Comparison of ENCODE assay signal across 8 cellular contexts in genomic region chr9:136766410-136767120, GRCh38. TPM values are rescaled to one million over a fixed set of nuclear protein-coding genes. Genes with fewer than 3 reads are reported as not detected.
DNase-seq lines count a peak whose midpoint lies in the region; ATAC-seq and TF ChIP-seq lines count a peak whose summit lies in the region.
"Not testable (repeated sequence)": the region's sequence is repeated elsewhere in the genome, so short reads cannot be mapped to it uniquely, and the experiment has no call there.
"Had no signal": no experiment of that assay in that cellular context is flagged by ENCODE, and none has a peak within 500 bp of the region (broad histone marks: within the 10 kb centered on the region; RNA-seq: fewer than 3 reads in every experiment).

No MANE protein-coding gene starts in this region.

- H3K9me3 Mint-ChIP-seq in activated B cell treated with CpG ODN at 0.5 μM for 24 hours; central memory CD8-positive, alpha-beta T cell: not testable (repeated sequence)

- DNase-seq in GM12865 (ENCODE audit: low read depth) (peak; percentile 82), NCI-H2196 (lab: John Stamatoyannopoulos, UW; ENCODE audit: unreplicated experiment) (peak; percentile 78), activated B cell treated with CpG ODN at 0.5 μM for 24 hours (peak; percentile 60), medulla oblongata (ENCODE audit: extremely low spot score) (peak; percentile 54), stromal cell of bone marrow (ENCODE audit: low read depth) (peak; percentile 19)
- not testable (repeated sequence) for DNase-seq in central memory CD8-positive, alpha-beta T cell (ENCODE audit: low spot score in 2 of 2)

- 0 out of 2 replicates have a peak overlapping the region, but pooled peaks have one; percentile 40 for H3K4me3 ChIP-seq in GM12865 (ENCODE audit: low read depth, low read length)

- CTCF ChIA-PET in activated B cell treated with CpG ODN at 0.5 μM for 24 hours (lab: Charles Lee): interaction anchor here (1.0 to 3.3 kb wide), 5 partner anchors 9 to 268 kb away, joined by 3 to 15 read pairs (median 7); partner anchors contain the start of gene LCN8

- not testable (repeated sequence) for H3K27me3 Mint-ChIP-seq in activated B cell treated with CpG ODN at 0.5 μM for 24 hours; central memory CD8-positive, alpha-beta T cell

- intact Hi-C loops in activated B cell treated with CpG ODN at 0.5 μM for 24 hours (cut with micrococcal nuclease): loop anchor here (1.0 kb wide), 1 partner anchor 18 kb away; no protein-coding TSS in a partner anchor

- not testable (repeated sequence) for TF ChIP-seq CTCF in GM12865 (IDR thresholded peaks at IDR 0.05; ENCODE audit: insufficient read depth, low read depth, low read length, missing control alignments); activated B cell treated with CpG ODN at 0.5 μM for 24 hours (IDR thresholded peaks at IDR 0.05)

- peak overlapping the region; percentile 66 for H3K4me3 Mint-ChIP-seq in activated B cell treated with CpG ODN at 0.5 μM for 24 hours
- not testable (repeated sequence) for H3K4me3 Mint-ChIP-seq in central memory CD8-positive, alpha-beta T cell

- H3K4me1 Mint-ChIP-seq in activated B cell treated with CpG ODN at 0.5 μM for 24 hours: peaks cover 41% of the 10 kb centered on the region
- not testable (repeated sequence) for H3K4me1 Mint-ChIP-seq in central memory CD8-positive, alpha-beta T cell

- H3K36me3 Mint-ChIP-seq in activated B cell treated with CpG ODN at 0.5 μM for 24 hours (ENCODE audit: low read depth); central memory CD8-positive, alpha-beta T cell (ENCODE audit: insufficient read depth): not testable (repeated sequence)

- H3K27ac Mint-ChIP-seq in activated B cell treated with CpG ODN at 0.5 μM for 24 hours: peak overlapping the region; percentile 92
- peak overlapping the region; percentile 3 for H3K27ac Mint-ChIP-seq in central memory CD8-positive, alpha-beta T cell (ENCODE audit: low read depth)

- ATAC-seq in activated B cell treated with CpG ODN at 0.5 μM for 24 hours (ENCODE audit: low read depth): peak; percentile 31
- not testable (repeated sequence) for ATAC-seq in central memory CD8-positive, alpha-beta T cell (replicated peaks; ENCODE audit: extremely low read depth, poor library complexity, severe bottlenecking)

- POLR2A ChIA-PET in activated B cell treated with CpG ODN at 0.5 μM for 24 hours (lab: Charles Lee): interaction anchor here (0.6 to 2.5 kb wide), 10 partner anchors 9 to 482 kb away, joined by 3 to 18 read pairs (median 4); partner anchors contain the start of genes LCN8 and TMEM141

RNA-seq across cellular contexts. Expression of gene LCN15, which starts 2.2 kb away (rescaled TPM):
- total RNA-seq in activated B cell treated with CpG ODN at 0.5 μM for 24 hours: not detected in 2 replicates
- total RNA-seq: lung, subcutaneous adipose tissue had no signal

RNA-seq across cellular contexts. Expression of gene LCN8, which starts 8.5 kb away (rescaled TPM):
- 5.3 and 6.9 TPM in 2 replicates for total RNA-seq in activated B cell treated with CpG ODN at 0.5 μM for 24 hours
- total RNA-seq: subcutaneous adipose tissue had no signal

RNA-seq across cellular contexts. Expression of gene LCN6, which starts 18.2 kb away (rescaled TPM):
- not detected in 2 replicates for total RNA-seq in activated B cell treated with CpG ODN at 0.5 μM for 24 hours

RNA-seq across cellular contexts. Expression of gene LCN10, which starts 23.8 kb away (rescaled TPM):
- 13.7 and 15.9 TPM in 2 replicates for total RNA-seq in activated B cell treated with CpG ODN at 0.5 μM for 24 hours

RNA-seq across cellular contexts. Expression of gene TMEM141, which starts 24.6 kb away (rescaled TPM):
- 34.9 and 35.8 TPM in 2 replicates for total RNA-seq in activated B cell treated with CpG ODN at 0.5 μM for 24 hours
